ENCODE assay signal across 8 cellular contexts in genomic region chr3:43286886-43287301, GRCh38. TPM values are rescaled to one million over a fixed set of nuclear protein-coding genes. Genes with fewer than 3 reads are reported as not detected.
DNase-seq lines count a peak whose midpoint lies in the region; ATAC-seq and TF ChIP-seq lines count a peak whose summit lies in the region.

No MANE protein-coding gene starts in this region.

- peak overlapping the region; percentile 89 for H3K27ac Mint-ChIP-seq in Calu3 (ENCODE audit: unreplicated experiment)
- peak overlapping the region; percentile 92 to 94 (median 93) for H3K27ac Mint-ChIP-seq in nephron

- no peak for TF ChIP-seq RAD21 in IMR-90 (IDR thresholded peaks at IDR 0.05; ENCODE audit: low read length)

- peak overlapping the region; percentile 99 for H3K4me3 ChIP-seq in IMR-90 (ENCODE audit: insufficient read depth, low read depth, low read length)
- peak overlapping the region; percentile 62 to 92 (median 70) for H3K4me3 ChIP-seq in esophagus muscularis mucosa

- H4K8ac ChIP-seq in IMR-90 (ENCODE audit: low read depth in 2 of 2, low read length in 2 of 2), result peak overlapping the region in 1 of 2 experiments; percentile 62; a peak in 1 of 4 replicates

- H2AK5ac ChIP-seq in IMR-90 (ENCODE audit: low read depth, low read length), result no peak overlapping the region

- POLR2A ChIA-PET in IMR-90 (lab: Charles Lee; ENCODE audit: unreplicated experiment), result interaction anchor here (1.4 kb wide), 1 partner anchor 13 kb away, joined by 3 read pairs; no protein-coding TSS in a partner anchor

- CTCF ChIA-PET in Calu3 (lab: Charles Lee), result interaction anchor here (1.0 to 1.8 kb wide), 2 partner anchors 125 to 325 kb away, joined by 3 to 4 read pairs; no protein-coding TSS in a partner anchor
- CTCF ChIA-PET in IMR-90 (lab: Yijun Ruan, JAX), result no interaction called here

- peaks cover 24 to 40% of the 10 kb centered on the region in 2 experiments; a peak in 3 of 4 replicates for H3K79me1 ChIP-seq in IMR-90 (ENCODE audit: low read depth in 1 of 2, low read length in 2 of 2)

- H3K36me3 Mint-ChIP-seq in Calu3 (ENCODE audit: insufficient read depth, unreplicated experiment) (peaks cover 15% of the 10 kb centered on the region), nephron (ENCODE audit: low read depth) (peaks cover 9% of the 10 kb centered on the region)

- peak overlapping the region; percentile 78 for H3K4ac ChIP-seq in IMR-90 (ENCODE audit: low read depth, low read length)

- peak overlapping the region; percentile 35; the same call in 1 of the 2 replicates for H4K91ac ChIP-seq in IMR-90 (ENCODE audit: insufficient read depth, low read depth, low read length)

- H3K18ac ChIP-seq in IMR-90 (ENCODE audit: low read depth, low read length), result peak overlapping the region; percentile 79

- H2BK120ac ChIP-seq in IMR-90 (ENCODE audit: low read depth, low read length), result peak overlapping the region; percentile 51; the same call in 1 of the 2 replicates

- H3K23ac ChIP-seq in IMR-90 (ENCODE audit: low read depth, low read length), result peak overlapping the region; percentile 98

- H3K27me3 ChIP-seq in IMR-90 (ENCODE audit: control insufficient read depth, insufficient read depth, low read length) (peaks cover 10% of the 10 kb centered on the region), esophagus muscularis mucosa (no peaks in the 10 kb centered on the region)

- peak overlapping the region; percentile 27; the same call in 1 of the 2 replicates for H4K5ac ChIP-seq in IMR-90 (ENCODE audit: low read depth, low read length)

- H3K4me1 Mint-ChIP-seq in Calu3 (ENCODE audit: low read depth, unreplicated experiment), result peaks cover 33% of the 10 kb centered on the region
- H3K4me1 Mint-ChIP-seq in nephron, result peaks cover 39% of the 10 kb centered on the region

- H2BK15ac ChIP-seq in IMR-90 (ENCODE audit: low read depth, low read length), result 0 out of 3 replicates have a peak overlapping the region, but pooled peaks have one; percentile 0

- peak overlapping the region; percentile 95 for H2AFZ ChIP-seq in IMR-90 (replicated peaks; ENCODE audit: low read length, poor library complexity)

- peak overlapping the region; percentile 39 for H2AK9ac ChIP-seq in IMR-90 (replicated peaks; ENCODE audit: low read depth, low read length, poor library complexity)

- H3K9me3 ChIP-seq in IMR-90 (ENCODE audit: control insufficient read depth, insufficient read depth, low read length) (no peaks in the 10 kb centered on the region), esophagus muscularis mucosa (no peaks in the 10 kb centered on the region)

- peaks cover 14% of the 10 kb centered on the region for H3K4me1 ChIP-seq in IMR-90 (ENCODE audit: control insufficient read depth, insufficient read depth, low read length)
- H3K4me1 ChIP-seq in esophagus muscularis mucosa, result peaks cover 41 to 55% (median 53%) of the 10 kb centered on the region in 4 donors

- H3K9me3 Mint-ChIP-seq in Calu3 (ENCODE audit: low read depth, unreplicated experiment), result no peaks in the 10 kb centered on the region
- H3K9me3 Mint-ChIP-seq in nephron, result no peaks in the 10 kb centered on the region

- H3K9ac ChIP-seq in IMR-90 (ENCODE audit: low read depth, low read length), result peak overlapping the region; percentile 76

- TF ChIP-seq POLR2A in IMR-90 (IDR thresholded peaks at IDR 0.05; ENCODE audit: low read depth, low read length) (no peak), esophagus muscularis mucosa (IDR thresholded peaks at IDR 0.05; ENCODE audit: low read depth) (no peak)

- no peak for TF ChIP-seq CTCF in Calu3 (IDR thresholded peaks at IDR 0.05; ENCODE audit: unreplicated experiment)
- no peak for TF ChIP-seq CTCF in IMR-90 (conservative IDR thresholded peaks at IDR 0.05; ENCODE audit: low read depth, low read length)
- TF ChIP-seq CTCF in esophagus muscularis mucosa (IDR thresholded peaks at IDR 0.05), result no peak
- no peak for TF ChIP-seq CTCF in nephron (IDR thresholded peaks at IDR 0.05; ENCODE audit: unreplicated experiment in 3 of 3)

- BruUV-seq in Calu3 (replicated peaks; lab: Mats Ljungman, UMichigan), result no TSS peak
- no TSS peak for BruUV-seq in IMR-90 (replicated peaks; lab: Mats Ljungman, UMichigan)

- peak; percentile 30 for DNase-seq in Calu3
- DNase-seq in IMR-90, result no peak
- DNase-seq in activated CD4-positive, alpha-beta T cell treated with anti-CD3 and anti-CD28 coated beads, Interleukin-2, amount 50 U/mL, for 48 hours, result peak; percentile 13 to 25
- no peak for DNase-seq in esophagus muscularis mucosa (ENCODE audit: extremely low spot score)
- no peak for DNase-seq in cerebellar nuclear complex (lab: John Stamatoyannopoulos, UW)
- no peak for DNase-seq in GDM1 (lab: John Stamatoyannopoulos, UW)

- dilution Hi-C loops in IMR-90 (cut with HindIII; ENCODE audit: low sequenced_read_pairs, unreplicated experiment), result no loop called here

- in situ Hi-C loops in IMR-90 (cut with MboI; ENCODE audit: low sequenced_read_pairs), result no loop called here

- intact Hi-C loops in Calu3 (cut with micrococcal nuclease; ENCODE audit: unreplicated experiment), result loop anchor here (5.0 kb wide), 1 partner anchor 125 kb away; no protein-coding TSS in a partner anchor
- intact Hi-C loops in IMR-90 (cut with micrococcal nuclease), result loop anchor here (2.0 to 10.0 kb wide), 2 partner anchors 122 to 216 kb away; no protein-coding TSS in a partner anchor
- intact Hi-C loops in esophagus muscularis mucosa (cut with DNase I), result loop anchor here (10.0 kb wide), 2 partner anchors 122 to 218 kb away; no protein-coding TSS in a partner anchor

- no peaks in the 10 kb centered on the region for H3K27me3 Mint-ChIP-seq in Calu3 (ENCODE audit: unreplicated experiment)
- peaks cover 23% of the 10 kb centered on the region for H3K27me3 Mint-ChIP-seq in nephron (ENCODE audit: low read depth)

- H2BK20ac ChIP-seq in IMR-90 (ENCODE audit: low read depth, low read length), result no peak overlapping the region; the same call in 1 of the 2 replicates

- peak overlapping the region; percentile 71 for H2BK5ac ChIP-seq in IMR-90 (ENCODE audit: low read depth, low read length, poor library complexity, severe bottlenecking)

- H3K4me3 Mint-ChIP-seq in Calu3 (ENCODE audit: low read depth, unreplicated experiment) (peak overlapping the region; percentile 77), nephron (peak overlapping the region; percentile 89 to 98 (median 94))

- peaks cover 6% of the 10 kb centered on the region; the same call in 1 of the 2 replicates for H3K36me3 ChIP-seq in IMR-90 (ENCODE audit: control insufficient read depth, insufficient read depth, low read length)
- no peaks in the 10 kb centered on the region for H3K36me3 ChIP-seq in esophagus muscularis mucosa

- H3K27ac ChIP-seq in IMR-90 (ENCODE audit: insufficient read depth, low read length), result peak overlapping the region; percentile 51; the same call in 1 of the 2 replicates
- H3K27ac ChIP-seq in esophagus muscularis mucosa (replicated peaks in 1 of 4), result peak overlapping the region; percentile 86 to 96 (median 91)

- H4K20me1 ChIP-seq in IMR-90 (ENCODE audit: insufficient read depth, low read length), result peaks cover 38% of the 10 kb centered on the region

- no peak for TF ChIP-seq EP300 in esophagus muscularis mucosa (IDR thresholded peaks at IDR 0.05)

- ATAC-seq in GM19468 (IDR thresholded peaks at IDR 0.05; ENCODE audit: extremely low read depth, unreplicated experiment) (peak; percentile 16), IMR-90 (ENCODE audit: low read depth) (peak; percentile 66)

- peaks cover 20% of the 10 kb centered on the region for H3K9me1 ChIP-seq in IMR-90 (ENCODE audit: insufficient read depth, low read length)

- H3K56ac ChIP-seq in IMR-90 (ENCODE audit: extremely low read depth, insufficient read depth, low read length), result peak overlapping the region; percentile 84

- H3K4me2 ChIP-seq in IMR-90 (ENCODE audit: low read depth, low read length), result peak overlapping the region; percentile 99

- peak overlapping the region; percentile 96 for H3K14ac ChIP-seq in IMR-90 (replicated peaks; ENCODE audit: low read depth, low read length)

- WGBS in IMR-90 (ENCODE audit: extremely low coverage in 2 of 2, insufficient read length in 1 of 2), 2 experiments, result 0% methylated on average over 23 of the region's 44 CpGs; no CpG with 5 or more reads in 1 of the 2 experiments
- 0% methylated on average over 5 of the region's 44 CpGs for WGBS in esophagus muscularis mucosa

TF ChIP-seq in IMR-90, 13 proteins besides CTCF, POLR2A, EP300 and RAD21:
- TF ChIP-seq CEBPB (IDR thresholded peaks at IDR 0.05; ENCODE audit: low read depth, low read length) (no peak), SMC3 (IDR thresholded peaks at IDR 0.05; ENCODE audit: low read depth, low read length) (no peak), RFX5 (IDR thresholded peaks at IDR 0.05; ENCODE audit: low read depth, low read length) (no peak), RCOR1 (IDR thresholded peaks at IDR 0.05; ENCODE audit: insufficient replicate concordance, low read length) (no peak), CHD1 (IDR thresholded peaks at IDR 0.05; ENCODE audit: low read depth, low read length) (no peak), MXI1 (IDR thresholded peaks at IDR 0.05; ENCODE audit: borderline replicate concordance, low read depth, low read length) (no peak), BHLHE40 (IDR thresholded peaks at IDR 0.05; ENCODE audit: low read depth, low read length) (no peak)

RNA-seq across cellular contexts. Expression of gene SNRK, which starts 0.6 kb away (rescaled TPM):
- total RNA-seq in Calu3 (2022) (21.0 and 21.8 TPM in 2 replicates), IMR-90 (2012; rRNA removed) (20.6 and 23.1 TPM in 2 replicates), esophagus muscularis mucosa (10 to 100 TPM; 30.7 to 50.4 (median 45.8) TPM)
- polyA plus RNA-seq in IMR-90 (2012; rRNA removed), result 4.7 and 5.9 TPM in 2 replicates
- polyA plus RNA-seq in IMR-90 (2012; cell fraction: cytosol; rRNA removed), result 1.5 and 3.2 TPM in 2 replicates
- polyA plus RNA-seq in IMR-90 (2012; cell fraction: nucleus; rRNA removed; ENCODE audit: low replicate concordance), result 9.9 and 18.3 TPM in 2 replicates

Comparison
In these comparisons a context has a peak if more than half of its experiments do, and no peak if none do; other contexts are left out.
1. DNase-seq: peak in Calu3 (single experiment) and activated CD4-positive, alpha-beta T cell treated with anti-CD3 and anti-CD28 coated beads, Interleukin-2, amount 50 U/mL, for 48 hours (2 of 2); none in IMR-90 (single experiment), esophagus muscularis mucosa (single experiment), cerebellar nuclear complex (0 of 2) and GDM1 (single experiment).